In the genomic region with DNA sequence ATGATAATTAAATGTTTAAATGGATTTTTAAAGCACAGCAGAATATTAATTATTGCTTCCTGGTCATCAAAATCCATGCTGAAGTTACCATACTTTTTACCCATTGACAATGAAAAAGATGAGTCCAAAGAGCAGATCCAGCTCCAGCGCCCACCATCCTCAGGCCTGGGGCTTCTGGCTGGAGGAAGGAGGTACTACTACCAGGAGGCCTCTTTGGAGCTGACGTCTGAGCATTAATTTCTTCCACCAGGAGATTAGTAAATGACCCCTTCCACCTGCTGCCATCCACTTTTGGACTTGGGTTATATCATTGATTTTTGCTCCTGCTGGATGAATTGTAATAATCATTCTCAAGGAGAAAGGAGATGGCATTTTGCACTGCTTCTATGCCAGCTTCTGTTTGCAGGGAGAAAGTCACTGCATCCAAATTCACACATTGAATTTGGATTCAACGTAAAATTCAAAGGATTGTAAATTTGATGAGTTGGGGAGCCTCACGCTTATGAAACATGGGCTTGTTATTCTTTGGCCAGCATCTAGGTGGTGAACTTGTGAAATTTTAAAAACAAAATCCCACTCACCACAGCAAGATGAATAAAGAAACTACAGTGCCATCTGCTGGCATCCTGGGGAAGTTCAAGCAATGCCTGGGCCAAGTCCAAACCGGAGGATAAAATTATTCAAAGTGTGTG, we compare ENCODE assay signal across 8 cellular contexts.
DNase-seq lines count a peak whose midpoint lies in the region; ATAC-seq, FAIRE-seq and TF ChIP-seq lines count a peak whose summit lies in the region.

No MANE protein-coding gene starts in this region.

- BruUV-seq in K562 (replicated peaks; lab: Mats Ljungman, UMichigan) = no TSS peak

- H3K27ac ChIP-seq in K562 (ENCODE audit: extremely low read depth, low read depth, low read length) = no peak overlapping the region

- peak; percentile 81 to 85 for TF ChIP-seq RAD21 in K562 (CRISPR knock-in tag; conservative IDR thresholded peaks at IDR 0.05 in 1 of 2, IDR thresholded peaks at IDR 0.05 in 1 of 2)

- no peaks in the 10 kb centered on the region for H3K36me3 ChIP-seq in K562 (ENCODE audit: control insufficient read depth, insufficient read depth, low read length)

- POLR2A ChIA-PET in K562 (lab: Yijun Ruan, JAX) = interaction anchor here (0.6 kb wide), 1 partner anchor 1025 kb away, joined by 3 read pairs; no protein-coding TSS in a partner anchor

- intact Hi-C loops in K562 (cut with micrococcal nuclease) = loop anchor here (1.0 to 10.0 kb wide), 3 partner anchors 287 to 958 kb away; no protein-coding TSS in a partner anchor

- FAIRE-seq in K562 (lab: Jason Lieb, UNC) = peak; percentile 95

- H3K4me1 ChIP-seq in K562 (replicated peaks in 1 of 2; ENCODE audit: control insufficient read depth in 2 of 2, insufficient read depth in 2 of 2, low read length in 2 of 2) = no peaks in the 10 kb centered on the region

- TF ChIP-seq POLR2A in K562 (conservative IDR thresholded peaks at IDR 0.05) = no peak

- H4K20me1 ChIP-seq in K562 (replicated peaks; ENCODE audit: control insufficient read depth, insufficient read depth, low read length) = no peaks in the 10 kb centered on the region

- no peak overlapping the region for H2AFZ ChIP-seq in K562 (ENCODE audit: low read depth, low read length)

- DNase-seq in HFF-Myc (ENCODE audit: extremely low read depth, low read depth) (peak; percentile 72), NAMALWA (ENCODE audit: low spot score) (peak; percentile 83), SW480 (ENCODE audit: low spot score) (peak; percentile 55), K562 (ENCODE audit: extremely low read depth in 1 of 4, low spot score in 3 of 4) (peak; percentile 71 to 77 (median 72)), iPS-NIHi11 (ENCODE audit: low spot score) (peak; percentile 61), cerebellar nuclear complex (lab: John Stamatoyannopoulos, UW) (no peak)
- peak; percentile 38 for DNase-seq in stimulated activated CD4-positive, alpha-beta T cell treated with anti-CD3 and anti-CD28 coated beads, Interleukin-12 subunit alpha, Interleukin-12 subunit beta, amount 100 ng/mL, for 4 hours

- H3K9me1 ChIP-seq in K562 (ENCODE audit: control insufficient read depth, insufficient read depth, low read length) = no peaks in the 10 kb centered on the region

- peak; percentile 97 for ATAC-seq in K562

- no peaks in the 10 kb centered on the region for H3K79me2 ChIP-seq in K562 (ENCODE audit: control insufficient read depth, insufficient read depth, low read length)

- no peaks in the 10 kb centered on the region for H3K9me3 ChIP-seq in K562 (replicated peaks; ENCODE audit: control insufficient read depth, insufficient read depth, low read depth, low read length)

- peak; percentile 78 for TF ChIP-seq CTCF in GM12872 (IDR thresholded peaks at IDR 0.05; ENCODE audit: insufficient read depth, low read depth, low read length)
- peak; percentile 88 for TF ChIP-seq CTCF in HFF-Myc (IDR thresholded peaks at IDR 0.05; ENCODE audit: low read depth, low read length, missing control alignments)
- TF ChIP-seq CTCF in K562 (IDR thresholded peaks at IDR 0.05 in 2 of 3, conservative IDR thresholded peaks at IDR 0.05 in 1 of 3; ENCODE audit: insufficient read depth in 2 of 3, low read depth in 1 of 3, low read length in 3 of 3) = peak; percentile 91 to 98 (median 94)

- H3K27me3 ChIP-seq in K562 (ENCODE audit: control insufficient read depth in 2 of 2, insufficient read depth in 2 of 2, low read length in 2 of 2) = peaks cover 8 to 13% of the 10 kb centered on the region in 2 experiments; a peak in 3 of 5 replicates

- CTCF ChIA-PET in K562 (lab: Yijun Ruan, JAX; ENCODE audit: low intra/inter-chr PET ratio) = interaction anchor here (0.7 to 2.5 kb wide), 5 partner anchors 230 to 1073 kb away, joined by 3 to 12 read pairs (median 5); no protein-coding TSS in a partner anchor

- in situ Hi-C loops in K562 (cut with MboI) = no loop called here

- no peak overlapping the region for H3K9ac ChIP-seq in K562 (ENCODE audit: insufficient read depth in 1 of 2, low read depth in 2 of 2, low read length in 2 of 2)

- H3K4me3 ChIP-seq in HFF-Myc (replicated peaks; ENCODE audit: low read depth, low read length) (no peak overlapping the region), K562 (no peak overlapping the region)

- H3K4me2 ChIP-seq in K562 (ENCODE audit: insufficient read depth, low read length) = no peak overlapping the region

- WGBS in K562 (ENCODE audit: insufficient coverage, low coverage, missing lambda C conversion rate) = 4% methylated on average over 5 of the region's 5 CpGs

- no peak for TF ChIP-seq EP300 in K562 (IDR thresholded peaks at IDR 0.05; ENCODE audit: low read length)

TF ChIP-seq in K562, 482 proteins besides CTCF, POLR2A, EP300 and RAD21:
- TF ChIP-seq ZNF212 (CRISPR knock-in tag; IDR thresholded peaks at IDR 0.05) = no peak
- TF ChIP-seq TEAD1 (CRISPR knock-in tag; IDR thresholded peaks at IDR 0.05) = 0 out of 4 replicates have a peak, but pooled peaks of 1 of the 2 experiments have one; percentile 14
- TF ChIP-seq ZNF197 (CRISPR knock-in tag; IDR thresholded peaks at IDR 0.05; ENCODE audit: low read depth) = no peak
- TF ChIP-seq, protein P1, sequence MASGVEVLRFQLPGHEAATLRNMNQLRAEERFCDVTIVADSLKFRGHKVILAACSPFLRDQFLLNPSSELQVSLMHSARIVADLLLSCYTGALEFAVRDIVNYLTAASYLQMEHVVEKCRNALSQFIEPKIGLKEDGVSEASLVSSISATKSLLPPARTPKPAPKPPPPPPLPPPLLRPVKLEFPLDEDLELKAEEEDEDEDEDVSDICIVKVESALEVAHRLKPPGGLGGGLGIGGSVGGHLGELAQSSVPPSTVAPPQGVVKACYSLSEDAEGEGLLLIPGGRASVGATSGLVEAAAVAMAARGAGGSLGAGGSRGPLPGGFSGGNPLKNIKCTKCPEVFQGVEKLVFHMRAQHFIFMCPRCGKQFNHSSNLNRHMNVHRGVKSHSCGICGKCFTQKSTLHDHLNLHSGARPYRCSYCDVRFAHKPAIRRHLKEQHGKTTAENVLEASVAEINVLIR (CRISPR knock-in tag; IDR thresholded peaks at IDR 0.05) = no peak
- no peak for TF ChIP-seq NONO (IDR thresholded peaks at IDR 0.05; ENCODE audit: low read depth in 2 of 2, low read length in 1 of 2)
- TF ChIP-seq EGR1 (conservative IDR thresholded peaks at IDR 0.05) = no peak
- TF ChIP-seq SMC3 (conservative IDR thresholded peaks at IDR 0.05; ENCODE audit: insufficient read depth, low read depth, low read length) = peak; percentile 67
- no peak for TF ChIP-seq STAT5B (CRISPR knock-in tag; IDR thresholded peaks at IDR 0.05)
- TF ChIP-seq KLF16 (IDR thresholded peaks at IDR 0.05) = 0 out of 2 replicates have a peak, but pooled peaks have one; percentile 5
- TF ChIP-seq, protein P2, sequence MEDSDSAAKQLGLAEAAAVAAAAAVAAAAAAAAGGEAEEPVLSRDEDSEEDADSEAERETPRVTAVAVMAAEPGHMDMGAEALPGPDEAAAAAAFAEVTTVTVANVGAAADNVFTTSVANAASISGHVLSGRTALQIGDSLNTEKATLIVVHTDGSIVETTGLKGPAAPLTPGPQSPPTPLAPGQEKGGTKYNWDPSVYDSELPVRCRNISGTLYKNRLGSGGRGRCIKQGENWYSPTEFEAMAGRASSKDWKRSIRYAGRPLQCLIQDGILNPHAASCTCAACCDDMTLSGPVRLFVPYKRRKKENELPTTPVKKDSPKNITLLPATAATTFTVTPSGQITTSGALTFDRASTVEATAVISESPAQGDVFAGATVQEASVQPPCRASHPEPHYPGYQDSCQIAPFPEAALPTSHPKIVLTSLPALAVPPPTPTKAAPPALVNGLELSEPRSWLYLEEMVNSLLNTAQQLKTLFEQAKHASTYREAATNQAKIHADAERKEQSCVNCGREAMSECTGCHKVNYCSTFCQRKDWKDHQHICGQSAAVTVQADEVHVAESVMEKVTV (CRISPR knock-in tag; IDR thresholded peaks at IDR 0.05) = peak; percentile 73; the same call in 1 of the 2 replicates
- no peak for TF ChIP-seq SMARCE1 (IDR thresholded peaks at IDR 0.05)
- no peak for TF ChIP-seq ZBTB17 (CRISPR knock-in tag; IDR thresholded peaks at IDR 0.05)
- TF ChIP-seq ZNF699 (CRISPR knock-in tag; IDR thresholded peaks at IDR 0.05; ENCODE audit: insufficient replicate concordance) = no peak

Comparison
In these comparisons a context has a peak if more than half of its experiments do, and no peak if none do; other contexts are left out.
1. DNase-seq: peak in HFF-Myc (single experiment), NAMALWA (single experiment), SW480 (single experiment), K562 (4 of 4), iPS-NIHi11 (single experiment) and stimulated activated CD4-positive, alpha-beta T cell treated with anti-CD3 and anti-CD28 coated beads, Interleukin-12 subunit alpha, Interleukin-12 subunit beta, amount 100 ng/mL, for 4 hours (single experiment); none in cerebellar nuclear complex (0 of 2).
2. Peak in every context shown above with its lines, with median percentiles within 50 percentile points of each other: CTCF ChIP-seq.